Comparison of ENCODE assay signal across 1 cellular context in the genomic region with DNA sequence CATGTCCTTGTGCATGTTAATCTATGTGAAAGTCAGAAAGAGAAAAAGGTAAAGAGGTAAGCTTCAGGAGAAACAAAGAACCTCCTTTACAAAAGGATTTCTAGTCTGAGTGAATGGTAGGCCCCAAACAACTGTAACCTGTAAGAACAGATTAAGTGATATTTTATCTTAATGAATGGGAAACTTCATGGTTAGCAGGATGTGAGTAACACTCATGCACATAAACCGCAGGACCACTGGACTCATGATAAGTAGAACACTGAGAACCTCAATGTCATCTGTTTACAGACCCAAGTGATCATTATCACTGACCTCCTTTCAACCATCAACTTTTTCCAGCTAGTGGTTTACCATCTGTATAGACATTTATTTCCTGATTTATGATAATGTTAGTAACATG.
TF ChIP-seq lines count a peak whose summit lies in the region.

No MANE protein-coding gene starts in this region.

TF ChIP-seq in K562, 482 proteins besides CTCF, POLR2A, EP300 and RAD21 (continued from another document and continues in another):
- no peak for TF ChIP-seq NR0B1 (IDR thresholded peaks at IDR 0.05; ENCODE audit: partially characterized antibody)
- no peak for TF ChIP-seq NR4A1 (CRISPR knock-in tag; IDR thresholded peaks at IDR 0.05)
- no peak for TF ChIP-seq NR4A1 (tag; IDR thresholded peaks at IDR 0.05)
- TF ChIP-seq BCLAF1 (IDR thresholded peaks at IDR 0.05; ENCODE audit: borderline replicate concordance in 1 of 2, control insufficient read depth in 1 of 2, low read depth in 2 of 2, low read length in 1 of 2), result no peak
- no peak for TF ChIP-seq THAP12 (CRISPR knock-in tag; IDR thresholded peaks at IDR 0.05)
- TF ChIP-seq, protein P1, sequence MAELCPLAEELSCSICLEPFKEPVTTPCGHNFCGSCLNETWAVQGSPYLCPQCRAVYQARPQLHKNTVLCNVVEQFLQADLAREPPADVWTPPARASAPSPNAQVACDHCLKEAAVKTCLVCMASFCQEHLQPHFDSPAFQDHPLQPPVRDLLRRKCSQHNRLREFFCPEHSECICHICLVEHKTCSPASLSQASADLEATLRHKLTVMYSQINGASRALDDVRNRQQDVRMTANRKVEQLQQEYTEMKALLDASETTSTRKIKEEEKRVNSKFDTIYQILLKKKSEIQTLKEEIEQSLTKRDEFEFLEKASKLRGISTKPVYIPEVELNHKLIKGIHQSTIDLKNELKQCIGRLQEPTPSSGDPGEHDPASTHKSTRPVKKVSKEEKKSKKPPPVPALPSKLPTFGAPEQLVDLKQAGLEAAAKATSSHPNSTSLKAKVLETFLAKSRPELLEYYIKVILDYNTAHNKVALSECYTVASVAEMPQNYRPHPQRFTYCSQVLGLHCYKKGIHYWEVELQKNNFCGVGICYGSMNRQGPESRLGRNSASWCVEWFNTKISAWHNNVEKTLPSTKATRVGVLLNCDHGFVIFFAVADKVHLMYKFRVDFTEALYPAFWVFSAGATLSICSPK (IDR thresholded peaks at IDR 0.05; ENCODE audit: borderline replicate concordance), result no peak
- no peak for TF ChIP-seq BRCA1 (IDR thresholded peaks at IDR 0.05)
- no peak for TF ChIP-seq BRCA1 (CRISPR knock-in tag; IDR thresholded peaks at IDR 0.05)
- TF ChIP-seq RHOXF2B (CRISPR knock-in tag; conservative IDR thresholded peaks at IDR 0.05), result no peak
- peak; percentile 78; the same call in 1 of the 2 replicates for TF ChIP-seq ATF7 (IDR thresholded peaks at IDR 0.05)
- no peak for TF ChIP-seq SAFB2 (IDR thresholded peaks at IDR 0.05; ENCODE audit: borderline replicate concordance, low read depth, low read length, severe bottlenecking)
- TF ChIP-seq HIVEP1 (CRISPR knock-in tag; IDR thresholded peaks at IDR 0.05), result no peak
- TF ChIP-seq ZSCAN29 (IDR thresholded peaks at IDR 0.05), result no peak
- peak; percentile 37; the same call in 1 of the 2 replicates for TF ChIP-seq GTF2E2 (tag; IDR thresholded peaks at IDR 0.05)
- no peak for TF ChIP-seq TRIM28 (IDR thresholded peaks at IDR 0.05)
- TF ChIP-seq, protein P2, sequence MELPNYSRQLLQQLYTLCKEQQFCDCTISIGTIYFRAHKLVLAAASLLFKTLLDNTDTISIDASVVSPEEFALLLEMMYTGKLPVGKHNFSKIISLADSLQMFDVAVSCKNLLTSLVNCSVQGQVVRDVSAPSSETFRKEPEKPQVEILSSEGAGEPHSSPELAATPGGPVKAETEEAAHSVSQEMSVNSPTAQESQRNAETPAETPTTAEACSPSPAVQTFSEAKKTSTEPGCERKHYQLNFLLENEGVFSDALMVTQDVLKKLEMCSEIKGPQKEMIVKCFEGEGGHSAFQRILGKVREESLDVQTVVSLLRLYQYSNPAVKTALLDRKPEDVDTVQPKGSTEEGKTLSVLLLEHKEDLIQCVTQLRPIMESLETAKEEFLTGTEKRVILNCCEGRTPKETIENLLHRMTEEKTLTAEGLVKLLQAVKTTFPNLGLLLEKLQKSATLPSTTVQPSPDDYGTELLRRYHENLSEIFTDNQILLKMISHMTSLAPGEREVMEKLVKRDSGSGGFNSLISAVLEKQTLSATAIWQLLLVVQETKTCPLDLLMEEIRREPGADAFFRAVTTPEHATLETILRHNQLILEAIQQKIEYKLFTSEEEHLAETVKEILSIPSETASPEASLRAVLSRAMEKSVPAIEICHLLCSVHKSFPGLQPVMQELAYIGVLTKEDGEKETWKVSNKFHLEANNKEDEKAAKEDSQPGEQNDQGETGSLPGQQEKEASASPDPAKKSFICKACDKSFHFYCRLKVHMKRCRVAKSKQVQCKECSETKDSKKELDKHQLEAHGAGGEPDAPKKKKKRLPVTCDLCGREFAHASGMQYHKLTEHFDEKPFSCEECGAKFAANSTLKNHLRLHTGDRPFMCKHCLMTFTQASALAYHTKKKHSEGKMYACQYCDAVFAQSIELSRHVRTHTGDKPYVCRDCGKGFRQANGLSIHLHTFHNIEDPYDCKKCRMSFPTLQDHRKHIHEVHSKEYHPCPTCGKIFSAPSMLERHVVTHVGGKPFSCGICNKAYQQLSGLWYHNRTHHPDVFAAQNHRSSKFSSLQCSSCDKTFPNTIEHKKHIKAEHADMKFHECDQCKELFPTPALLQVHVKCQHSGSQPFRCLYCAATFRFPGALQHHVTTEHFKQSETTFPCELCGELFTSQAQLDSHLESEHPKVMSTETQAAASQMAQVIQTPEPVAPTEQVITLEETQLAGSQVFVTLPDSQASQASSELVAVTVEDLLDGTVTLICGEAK (IDR thresholded peaks at IDR 0.05), result no peak
- TF ChIP-seq, protein P2 (CRISPR knock-in tag; IDR thresholded peaks at IDR 0.05), result no peak
- peak; percentile 62 for TF ChIP-seq ZNF766 (CRISPR knock-in tag; conservative IDR thresholded peaks at IDR 0.05)
- no peak for TF ChIP-seq ZZZ3 (IDR thresholded peaks at IDR 0.05)
- TF ChIP-seq ZNF717 (CRISPR knock-in tag; IDR thresholded peaks at IDR 0.05), result no peak
- TF ChIP-seq ZNF124 (CRISPR knock-in tag; IDR thresholded peaks at IDR 0.05), result no peak
- no peak for TF ChIP-seq ZNF134 (CRISPR knock-in tag; conservative IDR thresholded peaks at IDR 0.05)
- peak; percentile 86 for TF ChIP-seq PML (IDR thresholded peaks at IDR 0.05; ENCODE audit: low read length)
- no peak for TF ChIP-seq ZNF174 (CRISPR knock-in tag; IDR thresholded peaks at IDR 0.05)
- no peak for TF ChIP-seq YBX1 (IDR thresholded peaks at IDR 0.05)
- TF ChIP-seq KAT2B (IDR thresholded peaks at IDR 0.05; ENCODE audit: low read depth, low read length), result no peak
- TF ChIP-seq, protein P3, sequence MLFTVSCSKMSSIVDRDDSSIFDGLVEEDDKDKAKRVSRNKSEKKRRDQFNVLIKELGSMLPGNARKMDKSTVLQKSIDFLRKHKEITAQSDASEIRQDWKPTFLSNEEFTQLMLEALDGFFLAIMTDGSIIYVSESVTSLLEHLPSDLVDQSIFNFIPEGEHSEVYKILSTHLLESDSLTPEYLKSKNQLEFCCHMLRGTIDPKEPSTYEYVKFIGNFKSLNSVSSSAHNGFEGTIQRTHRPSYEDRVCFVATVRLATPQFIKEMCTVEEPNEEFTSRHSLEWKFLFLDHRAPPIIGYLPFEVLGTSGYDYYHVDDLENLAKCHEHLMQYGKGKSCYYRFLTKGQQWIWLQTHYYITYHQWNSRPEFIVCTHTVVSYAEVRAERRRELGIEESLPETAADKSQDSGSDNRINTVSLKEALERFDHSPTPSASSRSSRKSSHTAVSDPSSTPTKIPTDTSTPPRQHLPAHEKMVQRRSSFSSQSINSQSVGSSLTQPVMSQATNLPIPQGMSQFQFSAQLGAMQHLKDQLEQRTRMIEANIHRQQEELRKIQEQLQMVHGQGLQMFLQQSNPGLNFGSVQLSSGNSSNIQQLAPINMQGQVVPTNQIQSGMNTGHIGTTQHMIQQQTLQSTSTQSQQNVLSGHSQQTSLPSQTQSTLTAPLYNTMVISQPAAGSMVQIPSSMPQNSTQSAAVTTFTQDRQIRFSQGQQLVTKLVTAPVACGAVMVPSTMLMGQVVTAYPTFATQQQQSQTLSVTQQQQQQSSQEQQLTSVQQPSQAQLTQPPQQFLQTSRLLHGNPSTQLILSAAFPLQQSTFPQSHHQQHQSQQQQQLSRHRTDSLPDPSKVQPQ (CRISPR knock-in tag; IDR thresholded peaks at IDR 0.05; ENCODE audit: borderline replicate concordance), result no peak
- TF ChIP-seq DMBX1 (CRISPR knock-in tag; IDR thresholded peaks at IDR 0.05; ENCODE audit: borderline replicate concordance), result no peak
- no peak for TF ChIP-seq ZNF561 (CRISPR knock-in tag; conservative IDR thresholded peaks at IDR 0.05)
- TF ChIP-seq CCAR2 (IDR thresholded peaks at IDR 0.05; ENCODE audit: low read depth, low read length), result no peak
- no peak for TF ChIP-seq ZNF780A (CRISPR knock-in tag; IDR thresholded peaks at IDR 0.05)
- no peak for TF ChIP-seq HDAC6 (IDR thresholded peaks at IDR 0.05; ENCODE audit: low read depth, low read length)
- no peak for TF ChIP-seq ZNF512 (tag; IDR thresholded peaks at IDR 0.05)
- TF ChIP-seq FOXP1 (CRISPR knock-in tag; IDR thresholded peaks at IDR 0.05), result no peak
- TF ChIP-seq BCL6 (CRISPR knock-in tag; IDR thresholded peaks at IDR 0.05), result no peak
- TF ChIP-seq XRCC5 (IDR thresholded peaks at IDR 0.05; ENCODE audit: low read depth, low read length), result no peak
- TF ChIP-seq CHCHD3 (CRISPR knock-in tag; IDR thresholded peaks at IDR 0.05), result no peak
